8 cellular contexts compared by ENCODE assay signal in genomic region chr20:33812673-33813462, GRCh38. TPM values are rescaled to one million over a fixed set of nuclear protein-coding genes. Genes with fewer than 3 reads are reported as not detected.
A peak's percentile ranks its signal among the peaks of the same experiment; 100 is the strongest.
DNase-seq lines count a peak whose midpoint lies in the region; ATAC-seq and TF ChIP-seq lines count a peak whose summit lies in the region.

No MANE protein-coding gene starts in this region.

- in situ Hi-C loops in Caki2 (cut with HindIII; ENCODE audit: low pct_unique_long_range_greater_than_20kb, low sequenced_read_pairs) (no loop called here), brain microvascular endothelial cell (cut with HindIII; ENCODE audit: low pct_ligation_motif_present, low sequenced_read_pairs) (no loop called here)

- H3K9me3 ChIP-seq in Loucy (ENCODE audit: insufficient read depth, low read depth, low read length) (no peaks in the 10 kb centered on the region), lower lobe of right lung (no peaks in the 10 kb centered on the region), uterus (no peaks in the 10 kb centered on the region)

- TF ChIP-seq POLR2A in uterus (IDR thresholded peaks at IDR 0.05) = no peak

- DNase-seq in Caki2 (ENCODE audit: low read depth) = peak; percentile 72
- no peak for DNase-seq in brain microvascular endothelial cell
- no peak for DNase-seq in lower lobe of right lung
- no peak for DNase-seq in uterus
- no peak for DNase-seq in GM19238 (ENCODE audit: insufficient read length, low spot score)

- H3K27ac ChIP-seq in brain microvascular endothelial cell (peak overlapping the region; percentile 92), lower lobe of right lung (peak overlapping the region; percentile 97), uterus (peak overlapping the region; percentile 90 to 94)

- peaks cover 52% of the 10 kb centered on the region for H4K20me1 ChIP-seq in Loucy (ENCODE audit: insufficient read depth, low read length, poor library complexity, severe bottlenecking)

- intact Hi-C loops in lower lobe of right lung (cut with DNase I) (no loop called here), uterus (cut with DNase I; ENCODE audit: low total_unique reads) (no loop called here)

- peak overlapping the region; percentile 87 for H3K9ac ChIP-seq in Loucy (ENCODE audit: low read depth, low read length, poor library complexity, severe bottlenecking)

- H3K27me3 ChIP-seq in Loucy (ENCODE audit: insufficient read depth, low read length, poor library complexity, severe bottlenecking) = no peaks in the 10 kb centered on the region
- no peaks in the 10 kb centered on the region for H3K27me3 ChIP-seq in brain microvascular endothelial cell (replicated peaks)
- H3K27me3 ChIP-seq in lower lobe of right lung (ENCODE audit: low read depth) = no peaks in the 10 kb centered on the region
- no peaks in the 10 kb centered on the region for H3K27me3 ChIP-seq in uterus

- peak overlapping the region; percentile 83 for H3K4me3 ChIP-seq in Loucy (ENCODE audit: low read length, poor library complexity, severe bottlenecking)
- H3K4me3 ChIP-seq in brain microvascular endothelial cell (ENCODE audit: low read depth, low read length) = peak overlapping the region; percentile 94
- H3K4me3 ChIP-seq in lower lobe of right lung = peak overlapping the region; percentile 97
- H3K4me3 ChIP-seq in uterus = peak overlapping the region; percentile 58 to 93

- no peaks in the 10 kb centered on the region for H3K36me3 ChIP-seq in Loucy (ENCODE audit: insufficient read depth, low read length)
- no peaks in the 10 kb centered on the region for H3K36me3 ChIP-seq in brain microvascular endothelial cell (replicated peaks)
- H3K36me3 ChIP-seq in lower lobe of right lung = no peaks in the 10 kb centered on the region
- no peaks in the 10 kb centered on the region for H3K36me3 ChIP-seq in uterus

- H3K79me2 ChIP-seq in Loucy (ENCODE audit: insufficient read depth, low read length) = peaks cover 66% of the 10 kb centered on the region

- H3K4me2 ChIP-seq in Loucy (ENCODE audit: low read depth, low read length, poor library complexity, severe bottlenecking) = peak overlapping the region; percentile 92

- H3F3A ChIP-seq in Loucy (ENCODE audit: low read depth) = no peaks in the 10 kb centered on the region

- peaks cover 50% of the 10 kb centered on the region for H3K4me1 ChIP-seq in Loucy (ENCODE audit: insufficient read depth, low read length, poor library complexity, severe bottlenecking)
- peaks cover 61% of the 10 kb centered on the region for H3K4me1 ChIP-seq in lower lobe of right lung
- H3K4me1 ChIP-seq in uterus = peaks cover 0 to 3% of the 10 kb centered on the region in 2 donors

- H2AFZ ChIP-seq in Loucy (ENCODE audit: low read length) = no peak overlapping the region

- TF ChIP-seq CTCF in Loucy (conservative IDR thresholded peaks at IDR 0.05; ENCODE audit: low read length) (no peak), brain microvascular endothelial cell (IDR thresholded peaks at IDR 0.05; ENCODE audit: low read depth, low read length, missing control alignments) (no peak), lower lobe of right lung (IDR thresholded peaks at IDR 0.05) (no peak), uterus (IDR thresholded peaks at IDR 0.05) (no peak)

- peak in 1 of 2 donors; percentile 28 for ATAC-seq in lower lobe of right lung
- no peak for ATAC-seq in GM19023 (IDR thresholded peaks at IDR 0.05; ENCODE audit: unreplicated experiment)
- no peak for ATAC-seq in HG03378 (IDR thresholded peaks at IDR 0.05; ENCODE audit: unreplicated experiment)

- no peaks in the 10 kb centered on the region for H3K9me2 ChIP-seq in Loucy (replicated peaks; ENCODE audit: low read depth, low read length)

RNA-seq across cellular contexts. Expression of gene CHMP4B, which starts 1.7 kb away (rescaled TPM):
- 151 and 167 TPM in 2 replicates for total RNA-seq in Caki2 (2014; rRNA removed; shearing (Covaris generic); ENCODE audit: low replicate concordance)
- total RNA-seq in lower lobe of right lung (91.2 TPM), uterus (10 to 100 TPM; 48.0 to 73.8 (median 57.9) TPM)
